Comparison of ENCODE assay signal across 21 cellular contexts in the genomic region with DNA sequence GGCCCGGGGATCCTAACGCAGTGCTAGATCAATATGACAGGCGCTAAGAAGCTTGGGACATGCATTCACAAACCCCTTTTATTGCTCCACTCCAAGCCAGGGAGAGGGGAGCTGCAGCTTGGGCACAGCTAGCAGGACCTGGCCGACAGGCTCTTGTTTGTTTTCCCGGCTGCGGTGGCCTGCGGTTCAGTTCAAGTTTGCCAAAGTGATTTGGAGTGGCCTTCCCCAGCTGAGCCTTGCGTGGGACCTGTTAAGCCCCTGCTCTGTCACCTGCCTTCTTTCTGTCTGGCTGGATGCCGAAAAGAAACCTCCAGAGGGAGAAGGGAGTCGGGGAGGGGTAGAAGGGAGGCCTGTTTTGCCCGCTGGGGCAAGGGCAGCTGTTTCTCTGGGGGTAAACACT.
DNase-seq lines count a peak whose midpoint lies in the region; ATAC-seq and TF ChIP-seq lines count a peak whose summit lies in the region.
"Had no signal": no experiment of that assay in that cellular context is flagged by ENCODE, and none has a peak within 500 bp of the region (broad histone marks: within the 10 kb centered on the region; RNA-seq: fewer than 3 reads in every experiment).

No MANE protein-coding gene starts in this region.

- H3K9me3 Mint-ChIP-seq in nephron = no peaks in the 10 kb centered on the region
- H3K9me3 Mint-ChIP-seq in effector memory CD8-positive, alpha-beta T cell = no peaks in the 10 kb centered on the region
- H3K9me3 Mint-ChIP-seq: T-helper 2 cell treated with Interferon-gamma antibody and Interleukin-4, amounts not matched to agents 5 μg/mL and 100 μg/mL, for 36 hours had no signal

- H3K36me3 ChIP-seq in SJCRH30 = peaks cover 3% of the 10 kb centered on the region; the same call in 1 of the 2 replicates
- H3K36me3 ChIP-seq: colonic mucosa had no signal

- peak overlapping the region; percentile 11 for H3K27ac ChIP-seq in SJCRH30
- H3K27ac ChIP-seq: colonic mucosa had no signal

- no peaks in the 10 kb centered on the region for H3K27me3 ChIP-seq in SJCRH30
- H3K27me3 ChIP-seq: colonic mucosa had no signal

- H3K9me3 ChIP-seq in SJCRH30 (replicated peaks) = no peaks in the 10 kb centered on the region
- H3K9me3 ChIP-seq: colonic mucosa, mucosa of descending colon had no signal

- H3K27me3 Mint-ChIP-seq in nephron (ENCODE audit: low read depth) = peaks cover 25% of the 10 kb centered on the region
- peaks cover 15 to 29% of the 10 kb centered on the region in 2 donors for H3K27me3 Mint-ChIP-seq in effector memory CD8-positive, alpha-beta T cell
- H3K27me3 Mint-ChIP-seq: activated CD4-positive, alpha-beta T cell treated with anti-CD3 and anti-CD28 coated beads for 36 hours had no signal

- intact Hi-C loops in posterior vena cava (cut with DNase I) = no loop called here

- H3K36me3 Mint-ChIP-seq in nephron (ENCODE audit: low read depth) = peaks cover 8% of the 10 kb centered on the region
- H3K36me3 Mint-ChIP-seq in effector memory CD8-positive, alpha-beta T cell (ENCODE audit: insufficient read depth) = no peaks in the 10 kb centered on the region

- no peak for TF ChIP-seq CTCF in nephron (IDR thresholded peaks at IDR 0.05; ENCODE audit: unreplicated experiment in 3 of 3)

- no peak overlapping the region for H3K4me3 ChIP-seq in SJCRH30
- H3K4me3 ChIP-seq: colonic mucosa, mucosa of descending colon had no signal

- H3K4me3 Mint-ChIP-seq in nephron = no peak overlapping the region
- no peak overlapping the region for H3K4me3 Mint-ChIP-seq in effector memory CD8-positive, alpha-beta T cell
- H3K4me3 Mint-ChIP-seq: activated CD4-positive, alpha-beta T cell treated with anti-CD3 and anti-CD28 coated beads for 36 hours; T-helper 2 cell treated with Interferon-gamma antibody and Interleukin-4, amounts not matched to agents 5 μg/mL and 100 μg/mL, for 36 hours had no signal

- H3K27ac Mint-ChIP-seq in nephron = peak overlapping the region; percentile 65 to 89 (median 76)
- H3K27ac Mint-ChIP-seq in effector memory CD8-positive, alpha-beta T cell = no peak overlapping the region
- H3K27ac Mint-ChIP-seq: activated CD4-positive, alpha-beta T cell treated with anti-CD3 and anti-CD28 coated beads for 36 hours; T-helper 2 cell treated with Interferon-gamma antibody and Interleukin-4, amounts not matched to agents 5 μg/mL and 100 μg/mL, for 36 hours had no signal

- H3K4me1 ChIP-seq in SJCRH30 = peaks cover 51% of the 10 kb centered on the region
- H3K4me1 ChIP-seq: colonic mucosa had no signal

- DNase-seq in COR-L47 (lab: John Stamatoyannopoulos, UW) = peak; percentile 48
- peak; percentile 82 for DNase-seq in NCI-H128 (lab: John Stamatoyannopoulos, UW; ENCODE audit: unreplicated experiment)
- DNase-seq in SJCRH30 = peak; percentile 85 to 92
- DNase-seq in posterior vena cava (ENCODE audit: low spot score) = no peak
- no peak for DNase-seq in cerebellar cortex (ENCODE audit: low spot score)
- no peak for DNase-seq in effector memory CD8-positive, alpha-beta T cell
- DNase-seq in T-helper 1 cell = no peak
- DNase-seq: activated CD4-positive, alpha-beta T cell treated with anti-CD3 and anti-CD28 coated beads for 36 hours; activated effector memory CD4-positive, alpha-beta T cell treated with Interleukin-2 at 50 U/mL for 16 hours; colonic mucosa; foreskin fibroblast; GF-D8; left cardiac atrium; mucosa of descending colon; occipital lobe; SIG-M5; small intestine; stimulated activated CD4-positive, alpha-beta T cell treated with anti-CD3 and anti-CD28 coated beads, Interleukin-4, amount 100 ng/mL, for 4 hours; stimulated activated CD8-positive, alpha-beta memory T cell treated with anti-CD3 and anti-CD28 coated beads, Interleukin-4, amount 100 ng/mL, for 48 hours had no signal

- ATAC-seq in effector memory CD8-positive, alpha-beta T cell (replicated peaks) = no peak
- ATAC-seq: activated CD4-positive, alpha-beta T cell treated with anti-CD3 and anti-CD28 coated beads for 36 hours; left cardiac atrium; mucosa of descending colon had no signal

- H3K4me1 Mint-ChIP-seq in nephron = peaks cover 84% of the 10 kb centered on the region
- no peaks in the 10 kb centered on the region for H3K4me1 Mint-ChIP-seq in effector memory CD8-positive, alpha-beta T cell (ENCODE audit: low read depth in 2 of 2)
- H3K4me1 Mint-ChIP-seq: activated CD4-positive, alpha-beta T cell treated with anti-CD3 and anti-CD28 coated beads for 36 hours had no signal

Comparison
In these comparisons a context has a peak if more than half of its experiments do, and no peak if none do; other contexts are left out.
1. DNase-seq: peak in COR-L47 (single experiment), NCI-H128 (single experiment) and SJCRH30 (2 of 2); none in posterior vena cava (single experiment), cerebellar cortex (single experiment), effector memory CD8-positive, alpha-beta T cell (0 of 3) and T-helper 1 cell (0 of 5).
2. H3K27ac Mint-ChIP-seq: peak in nephron (3 of 3); none in effector memory CD8-positive, alpha-beta T cell (0 of 2).